ENCODE assay signal across 17 cellular contexts in the genomic region with DNA sequence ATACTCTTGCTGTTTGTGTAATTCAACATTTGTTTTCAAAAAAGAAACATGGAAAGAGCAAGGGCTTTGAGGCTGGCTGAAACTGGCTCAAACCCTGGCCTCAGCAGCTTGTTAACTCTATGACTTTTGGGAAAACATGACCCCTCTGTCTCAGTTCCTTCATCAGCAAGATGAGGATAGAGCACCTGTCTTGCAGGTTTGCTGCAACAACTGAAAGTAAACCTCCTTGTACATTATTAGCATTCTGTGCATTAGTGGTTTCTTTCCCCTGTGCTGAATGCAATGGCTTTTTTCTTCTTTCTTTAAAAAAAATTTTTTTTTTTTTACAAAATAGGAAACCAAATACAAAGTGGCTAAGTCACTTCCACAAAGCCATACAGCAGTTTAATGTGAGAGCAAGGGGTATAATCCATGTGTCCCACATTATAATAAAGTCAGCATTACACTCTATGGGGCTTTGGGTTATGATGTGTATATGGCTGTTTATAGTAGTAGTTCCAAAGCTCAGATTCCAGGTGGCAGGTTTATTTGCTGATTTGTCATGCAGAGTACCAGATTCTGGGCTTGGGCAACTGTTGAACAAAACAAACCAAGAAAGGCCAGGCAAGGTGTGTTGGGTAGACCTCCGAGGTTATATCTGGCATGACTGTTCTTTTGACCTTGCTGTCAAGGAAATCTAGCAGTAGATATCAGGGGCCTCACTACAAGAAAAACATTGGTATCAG.
DNase-seq lines count a peak whose midpoint lies in the region; ATAC-seq, FAIRE-seq and TF ChIP-seq lines count a peak whose summit lies in the region.
"Had no signal": no experiment of that assay in that cellular context is flagged by ENCODE, and none has a peak within 500 bp of the region (broad histone marks: within the 10 kb centered on the region; RNA-seq: fewer than 3 reads in every experiment).

No MANE protein-coding gene starts in this region.

- H3K36me3 ChIP-seq in OCI-LY3 (replicated peaks; ENCODE audit: low read depth, low read length) (no peaks in the 10 kb centered on the region), hepatocyte (replicated peaks; ENCODE audit: insufficient read depth, low read depth) (no peaks in the 10 kb centered on the region), pancreas (no peaks in the 10 kb centered on the region)

- no peaks in the 10 kb centered on the region for H3K9me3 ChIP-seq in OCI-LY3 (ENCODE audit: insufficient read depth, low read length)
- no peaks in the 10 kb centered on the region for H3K9me3 ChIP-seq in hepatocyte (ENCODE audit: low read depth)
- H3K9me3 ChIP-seq in pancreas = no peaks in the 10 kb centered on the region

- no peak overlapping the region for H3K4me3 Mint-ChIP-seq in Calu3 (ENCODE audit: low read depth, unreplicated experiment)
- H3K4me3 Mint-ChIP-seq in stimulated activated naive CD8-positive, alpha-beta T cell treated with anti-CD3 and anti-CD28 coated beads, Interleukin-15, amount 100 ng/mL, for 72 hours = no peak overlapping the region

- H2AFZ ChIP-seq in OCI-LY3 (ENCODE audit: low read depth, low read length) = no peak overlapping the region
- H2AFZ ChIP-seq in hepatocyte = no peak overlapping the region

- no peaks in the 10 kb centered on the region for H3K79me2 ChIP-seq in OCI-LY3 (ENCODE audit: low read length)
- no peaks in the 10 kb centered on the region for H3K79me2 ChIP-seq in hepatocyte

- no TSS peak for BruUV-seq in Calu3 (replicated peaks; lab: Mats Ljungman, UMichigan)

- TF ChIP-seq CTCF in Calu3 (IDR thresholded peaks at IDR 0.05; ENCODE audit: unreplicated experiment) = no peak
- TF ChIP-seq CTCF in OCI-LY3 (IDR thresholded peaks at IDR 0.05; ENCODE audit: low read depth, low read length) = no peak
- no peak for TF ChIP-seq CTCF in hepatocyte (IDR thresholded peaks at IDR 0.05; ENCODE audit: poor library complexity)
- TF ChIP-seq CTCF in lower leg skin (IDR thresholded peaks at IDR 0.05) = no peak
- TF ChIP-seq CTCF in pancreas (IDR thresholded peaks at IDR 0.05) = no peak

- no peaks in the 10 kb centered on the region for H3K27me3 Mint-ChIP-seq in Calu3 (ENCODE audit: unreplicated experiment)
- H3K27me3 Mint-ChIP-seq in stimulated activated naive CD8-positive, alpha-beta T cell treated with anti-CD3 and anti-CD28 coated beads, Interleukin-15, amount 100 ng/mL, for 72 hours = peaks cover 22% of the 10 kb centered on the region
- H3K27me3 Mint-ChIP-seq: IgD-negative memory B cell had no signal

- peaks cover 67% of the 10 kb centered on the region for H3K4me1 Mint-ChIP-seq in Calu3 (ENCODE audit: low read depth, unreplicated experiment)
- peaks cover 10% of the 10 kb centered on the region for H3K4me1 Mint-ChIP-seq in stimulated activated naive CD8-positive, alpha-beta T cell treated with anti-CD3 and anti-CD28 coated beads, Interleukin-15, amount 100 ng/mL, for 72 hours

- CTCF ChIA-PET in Calu3 (lab: Charles Lee) = no interaction called here

- peak overlapping the region; percentile 81 for H3K27ac Mint-ChIP-seq in Calu3 (ENCODE audit: unreplicated experiment)
- H3K27ac Mint-ChIP-seq in stimulated activated naive CD8-positive, alpha-beta T cell treated with anti-CD3 and anti-CD28 coated beads, Interleukin-15, amount 100 ng/mL, for 72 hours = no peak overlapping the region
- H3K27ac Mint-ChIP-seq: IgD-negative memory B cell had no signal

- WGBS in hepatocyte (ENCODE audit: low lambda C conversion rate, missing lambda C conversion rate) = 41% methylated on average over 1 of the region's 1 CpG
- WGBS in lower leg skin, 2 donors = 90 to 91% methylated on average over 1 of the region's 1 CpG
- WGBS in pancreas, 2 donors = 36 to 37% methylated on average over 1 of the region's 1 CpG

- H3K4me2 ChIP-seq in OCI-LY3 (ENCODE audit: low read length) = peak overlapping the region; percentile 38
- no peak overlapping the region for H3K4me2 ChIP-seq in hepatocyte

- no peak for TF ChIP-seq POLR2A in lower leg skin (IDR thresholded peaks at IDR 0.05)

- H3K9me2 ChIP-seq in hepatocyte (replicated peaks; ENCODE audit: insufficient read depth) = no peaks in the 10 kb centered on the region

- H3K27ac ChIP-seq in OCI-LY3 (ENCODE audit: low read length) = peak overlapping the region; percentile 88
- H3K27ac ChIP-seq in hepatocyte = peak overlapping the region; percentile 35
- no peak overlapping the region for H3K27ac ChIP-seq in pancreas
- H3K27ac ChIP-seq: C4-2B had no signal

- H4K20me1 ChIP-seq in OCI-LY3 (ENCODE audit: insufficient read depth, low read length) (no peaks in the 10 kb centered on the region), hepatocyte (ENCODE audit: insufficient read depth, poor library complexity, severe bottlenecking) (no peaks in the 10 kb centered on the region)

- DNase-seq in Calu3 (no peak), hepatocyte (ENCODE audit: low spot score) (peak; percentile 15), lower leg skin (ENCODE audit: low spot score in 2 of 2) (no peak), pancreas (no peak)
- DNase-seq in stimulated activated naive CD8-positive, alpha-beta T cell treated with anti-CD3 and anti-CD28 coated beads, Interleukin-15, amount 100 ng/mL, for 72 hours = no peak
- DNase-seq: NCI-H1436 treated with DMSO at 0.1 percent for 48 hours, NCI-H2081, NCI-H526 treated with DMSO at 0.1 percent for 48 hours, SHP77 treated with DMSO at 0.1 percent for 48 hours had no signal

- H3K36me3 Mint-ChIP-seq in Calu3 (ENCODE audit: insufficient read depth, unreplicated experiment) = peaks cover 23% of the 10 kb centered on the region
- H3K36me3 Mint-ChIP-seq: IgD-negative memory B cell had no signal

- ATAC-seq in GM21526 (IDR thresholded peaks at IDR 0.05; ENCODE audit: low FRiP score, unreplicated experiment) (peak; percentile 31), HG03439 (IDR thresholded peaks at IDR 0.05; ENCODE audit: unreplicated experiment) (no peak), pancreas (no peak)
- no peak for ATAC-seq in stimulated activated naive CD8-positive, alpha-beta T cell treated with anti-CD3 and anti-CD28 coated beads, Interleukin-15, amount 100 ng/mL, for 72 hours

- H3K27me3 ChIP-seq in OCI-LY3 (ENCODE audit: low read depth, low read length) = no peaks in the 10 kb centered on the region
- H3K27me3 ChIP-seq in hepatocyte = no peaks in the 10 kb centered on the region
- no peaks in the 10 kb centered on the region for H3K27me3 ChIP-seq in pancreas

- peak overlapping the region; percentile 24 for H3K9ac ChIP-seq in OCI-LY3 (ENCODE audit: low read length)

- FAIRE-seq in pancreas (lab: Jason Lieb, UNC) = no peak
- FAIRE-seq: GM19239, H54, RCC 7860 had no signal

- intact Hi-C loops in Calu3 (cut with micrococcal nuclease; ENCODE audit: unreplicated experiment) (loop anchor here (2.0 to 5.0 kb wide), 3 partner anchors 74 to 194 kb away; a partner anchor contains a TSS), lower leg skin (cut with DNase I; ENCODE audit: low total_unique reads) (no loop called here), pancreas (cut with DNase I) (no loop called here)

- H3K4me3 ChIP-seq in OCI-LY3 (ENCODE audit: low read length) = no peak overlapping the region
- H3K4me3 ChIP-seq in hepatocyte = no peak overlapping the region
- no peak overlapping the region for H3K4me3 ChIP-seq in lower leg skin (ENCODE audit: low read depth, poor library complexity, severe bottlenecking)
- no peak overlapping the region for H3K4me3 ChIP-seq in pancreas

- no peaks in the 10 kb centered on the region for H3K9me3 Mint-ChIP-seq in Calu3 (ENCODE audit: low read depth, unreplicated experiment)
- H3K9me3 Mint-ChIP-seq in stimulated activated naive CD8-positive, alpha-beta T cell treated with anti-CD3 and anti-CD28 coated beads, Interleukin-15, amount 100 ng/mL, for 72 hours = no peaks in the 10 kb centered on the region

- peaks cover 61% of the 10 kb centered on the region for H3K4me1 ChIP-seq in OCI-LY3 (ENCODE audit: low read length)
- peaks cover 5% of the 10 kb centered on the region for H3K4me1 ChIP-seq in hepatocyte (ENCODE audit: insufficient read depth)
- H3K4me1 ChIP-seq in pancreas = no peaks in the 10 kb centered on the region

Comparison
In these comparisons a context has a peak if more than half of its experiments do, and no peak if none do; other contexts are left out.
1. H3K27ac ChIP-seq: peak in OCI-LY3 (single experiment) and hepatocyte (single experiment); none in pancreas (0 of 4).